ENCODE assay signal across 9 cellular contexts in genomic region chr2:8583400-8584173, GRCh38.
DNase-seq lines count a peak whose midpoint lies in the region; ATAC-seq, FAIRE-seq and TF ChIP-seq lines count a peak whose summit lies in the region.
"Had no signal": no experiment of that assay in that cellular context is flagged by ENCODE, and none has a peak within 500 bp of the region (broad histone marks: within the 10 kb centered on the region; RNA-seq: fewer than 3 reads in every experiment).

No MANE protein-coding gene starts in this region.

- intact Hi-C loops in pancreas (cut with DNase I) = no loop called here

- DNase-seq in OCI-M1 (lab: John Stamatoyannopoulos, UW) (peak; percentile 95), glomerular visceral epithelial cell (ENCODE audit: extremely low spot score) (peak; percentile 68), pancreas (peak; percentile 98 to 99 (median 99)), suprapubic skin (ENCODE audit: low spot score in 2 of 2) (peak; percentile 91 to 93), OCI-M2 (lab: John Stamatoyannopoulos, UW; ENCODE audit: unreplicated experiment) (no peak)
- DNase-seq in activated T-helper 1 cell treated with anti-CD3 and anti-CD28 coated beads, Interleukin-2, amount 50 U/mL, for 16 hours (ENCODE audit: low read depth in 1 of 2, low spot score in 1 of 2) = peak; percentile 28 to 44

- H3K27ac ChIP-seq in pancreas (peak overlapping the region; percentile 59 to 80 (median 72)), suprapubic skin (no peak overlapping the region)

- TF ChIP-seq EP300 in suprapubic skin (IDR thresholded peaks at IDR 0.05) = no peak

- no peaks in the 10 kb centered on the region for H3K36me3 ChIP-seq in pancreas
- H3K36me3 ChIP-seq in suprapubic skin = no peaks in the 10 kb centered on the region

- H3K4me3 ChIP-seq in pancreas (peak overlapping the region in 2 of 4 donors; percentile 8 to 29), suprapubic skin (peak overlapping the region; percentile 29)

- 19 to 25% methylated on average over 35 to 39 of the region's 39 CpGs for WGBS in pancreas, 2 donors
- 20% methylated on average over 24 of the region's 39 CpGs for WGBS in suprapubic skin

- no peaks in the 10 kb centered on the region for H3K9me3 ChIP-seq in pancreas
- no peaks in the 10 kb centered on the region for H3K9me3 ChIP-seq in suprapubic skin

- ATAC-seq in GM19043 (IDR thresholded peaks at IDR 0.05; ENCODE audit: low read depth, unreplicated experiment) (peak; percentile 82), HG03159 (IDR thresholded peaks at IDR 0.05; ENCODE audit: unreplicated experiment) (peak; percentile 75), pancreas (peak; percentile 97 to 98 (median 98))

- FAIRE-seq in pancreas (lab: Jason Lieb, UNC) = no peak
- FAIRE-seq: islet of Langerhans had no signal

- TF ChIP-seq POLR2A in suprapubic skin (IDR thresholded peaks at IDR 0.05) = no peak

- TF ChIP-seq CTCF in pancreas (IDR thresholded peaks at IDR 0.05) = no peak
- no peak for TF ChIP-seq CTCF in suprapubic skin (IDR thresholded peaks at IDR 0.05)

- peaks cover 0 to 10% (median 5%) of the 10 kb centered on the region in 3 donors for H3K4me1 ChIP-seq in pancreas
- peaks cover 13% of the 10 kb centered on the region for H3K4me1 ChIP-seq in suprapubic skin

- no peaks in the 10 kb centered on the region for H3K27me3 ChIP-seq in pancreas
- peaks cover 5% of the 10 kb centered on the region for H3K27me3 ChIP-seq in suprapubic skin
